Comparison of ENCODE assay signal across 11 cellular contexts in the genomic region with DNA sequence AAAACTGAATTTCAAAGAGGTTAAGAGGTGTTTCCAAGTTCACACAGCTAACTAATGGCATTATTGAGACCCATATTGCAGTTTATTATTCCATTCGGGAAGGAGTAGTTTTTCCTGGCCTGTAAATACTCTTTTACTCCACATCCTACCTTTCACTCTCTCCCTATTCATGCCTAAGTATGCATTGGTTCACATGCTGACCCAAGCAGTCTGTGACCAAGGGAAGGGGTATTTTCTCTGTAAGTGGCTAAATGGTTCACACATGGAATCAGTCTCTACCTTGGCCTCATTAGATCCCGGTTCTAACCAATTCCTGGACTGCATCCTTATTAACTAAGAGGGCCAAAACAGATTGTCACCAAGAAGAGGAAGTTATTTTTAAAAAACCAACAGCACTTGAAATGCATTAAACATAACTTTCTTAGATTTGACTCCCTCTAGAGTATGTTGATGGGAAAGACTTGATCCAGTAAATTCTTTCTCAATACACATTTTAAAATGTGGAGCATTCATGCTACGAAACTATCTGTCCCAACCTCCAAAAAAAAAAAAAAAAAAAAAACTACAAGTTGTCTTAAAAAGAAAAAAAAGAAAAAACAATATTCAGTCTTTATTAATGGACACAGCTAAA. TPM values are rescaled to one million over a fixed set of nuclear protein-coding genes. Genes with fewer than 3 reads are reported as not detected.
DNase-seq lines count a peak whose midpoint lies in the region; ATAC-seq and TF ChIP-seq lines count a peak whose summit lies in the region.
"Had no signal": no experiment of that assay in that cellular context is flagged by ENCODE, and none has a peak within 500 bp of the region (broad histone marks: within the 10 kb centered on the region; RNA-seq: fewer than 3 reads in every experiment).

No MANE protein-coding gene starts in this region.

- ATAC-seq in Right ventricle myocardium inferior (no peak), SK-N-SH treated with all-trans-retinoic acid at 6 μM for 48 hours (peak; percentile 44; the same call in 1 of the 3 replicates), upper lobe of right lung (peak; percentile 37), HG02885 (IDR thresholded peaks at IDR 0.05; ENCODE audit: poor library complexity, unreplicated experiment) (no peak)

- no peaks in the 10 kb centered on the region for H3K27me3 ChIP-seq in cardiac muscle cell
- no peaks in the 10 kb centered on the region for H3K27me3 ChIP-seq in upper lobe of right lung
- H3K27me3 ChIP-seq: BLaER1 treated with 17β-estradiol and CSF1 and Interleukin-3, amounts not matched to agents 10 nM and 100 nM; pancreas had no signal

- intact Hi-C loops in Right ventricle myocardium inferior (cut with DNase I) (no loop called here), upper lobe of right lung (cut with DNase I) (no loop called here)

- H3K4me1 ChIP-seq in cardiac muscle cell (ENCODE audit: low read depth) (no peaks in the 10 kb centered on the region), upper lobe of right lung (no peaks in the 10 kb centered on the region)
- H3K4me1 ChIP-seq: BLaER1 treated with 17β-estradiol and CSF1 and Interleukin-3, amounts not matched to agents 10 nM and 100 nM; pancreas had no signal

- TF ChIP-seq CTCF in cardiac muscle cell (IDR thresholded peaks at IDR 0.05; ENCODE audit: low read depth, low read length) (peak; percentile 34), fibroblast of pulmonary artery (IDR thresholded peaks at IDR 0.05; ENCODE audit: low read length, missing control alignments) (peak; percentile 41), upper lobe of right lung (IDR thresholded peaks at IDR 0.05) (peak; percentile 42), coronary artery (IDR thresholded peaks at IDR 0.05) (no peak)

- DNase-seq in cardiac muscle cell (ENCODE audit: low read depth in 1 of 2, low spot score in 1 of 2) (peak in 1 of 2 donors; percentile 33), Right ventricle myocardium inferior (ENCODE audit: missing footprints) (no peak), fibroblast of pulmonary artery (ENCODE audit: low read depth) (peak; percentile 48), upper lobe of right lung (no peak), NCI-H82 treated with DMSO at 0.1 percent for 48 hours (lab: John Stamatoyannopoulos, UW; ENCODE audit: unreplicated experiment) (no peak), coronary artery (ENCODE audit: low spot score) (no peak)
- DNase-seq: activated CD8-positive, alpha-beta memory T cell treated with anti-CD3 and anti-CD28 coated beads, Interleukin-2, amount 50 U/mL, for 48 hours; pancreas had no signal

- H3K9me3 ChIP-seq in cardiac muscle cell (ENCODE audit: low read depth), result no peaks in the 10 kb centered on the region
- no peaks in the 10 kb centered on the region for H3K9me3 ChIP-seq in upper lobe of right lung
- H3K9me3 ChIP-seq: BLaER1 treated with 17β-estradiol and CSF1 and Interleukin-3, amounts not matched to agents 10 nM and 100 nM; pancreas had no signal

- no peak overlapping the region for H3K27ac ChIP-seq in cardiac muscle cell
- H3K27ac ChIP-seq in upper lobe of right lung, result no peak overlapping the region
- H3K27ac ChIP-seq in coronary artery, result no peak overlapping the region
- H3K27ac ChIP-seq: BLaER1 treated with 17β-estradiol and CSF1 and Interleukin-3, amounts not matched to agents 10 nM and 100 nM; pancreas had no signal

- H3K4me3 ChIP-seq in cardiac muscle cell (no peak overlapping the region), fibroblast of pulmonary artery (replicated peaks; ENCODE audit: low read depth, low read length) (no peak overlapping the region), upper lobe of right lung (no peak overlapping the region), coronary artery (no peak overlapping the region)
- H3K4me3 ChIP-seq: BLaER1 treated with 17β-estradiol and CSF1 and Interleukin-3, amounts not matched to agents 10 nM and 100 nM; pancreas had no signal

- H3K36me3 ChIP-seq in cardiac muscle cell (no peaks in the 10 kb centered on the region), upper lobe of right lung (no peaks in the 10 kb centered on the region)
- H3K36me3 ChIP-seq: BLaER1 treated with 17β-estradiol and CSF1 and Interleukin-3, amounts not matched to agents 10 nM and 100 nM; pancreas had no signal

TF ChIP-seq in SK-N-SH treated with all-trans-retinoic acid at 6 μM for 48 hours, 23 proteins besides CTCF, POLR2A, EP300 and RAD21:
- TF ChIP-seq RARB (CRISPR knock-in tag; IDR thresholded peaks at IDR 0.05) (no peak), ZNF8 (CRISPR knock-in tag; IDR thresholded peaks at IDR 0.05) (no peak), SNAI2 (CRISPR knock-in tag; IDR thresholded peaks at IDR 0.05) (no peak), OSR1 (CRISPR knock-in tag; IDR thresholded peaks at IDR 0.05) (no peak), ARNTL (CRISPR knock-in tag; IDR thresholded peaks at IDR 0.05; ENCODE audit: borderline replicate concordance, low read depth) (no peak), ZNF70 (CRISPR knock-in tag; IDR thresholded peaks at IDR 0.05) (no peak), GLIS3 (CRISPR knock-in tag; IDR thresholded peaks at IDR 0.05) (no peak), PPARA (CRISPR knock-in tag; IDR thresholded peaks at IDR 0.05; ENCODE audit: borderline replicate concordance) (no peak), ZFP30 (CRISPR knock-in tag; IDR thresholded peaks at IDR 0.05) (no peak), BACH2 (CRISPR knock-in tag; IDR thresholded peaks at IDR 0.05; ENCODE audit: borderline replicate concordance) (no peak)
- TF ChIP-seq, protein P1, sequence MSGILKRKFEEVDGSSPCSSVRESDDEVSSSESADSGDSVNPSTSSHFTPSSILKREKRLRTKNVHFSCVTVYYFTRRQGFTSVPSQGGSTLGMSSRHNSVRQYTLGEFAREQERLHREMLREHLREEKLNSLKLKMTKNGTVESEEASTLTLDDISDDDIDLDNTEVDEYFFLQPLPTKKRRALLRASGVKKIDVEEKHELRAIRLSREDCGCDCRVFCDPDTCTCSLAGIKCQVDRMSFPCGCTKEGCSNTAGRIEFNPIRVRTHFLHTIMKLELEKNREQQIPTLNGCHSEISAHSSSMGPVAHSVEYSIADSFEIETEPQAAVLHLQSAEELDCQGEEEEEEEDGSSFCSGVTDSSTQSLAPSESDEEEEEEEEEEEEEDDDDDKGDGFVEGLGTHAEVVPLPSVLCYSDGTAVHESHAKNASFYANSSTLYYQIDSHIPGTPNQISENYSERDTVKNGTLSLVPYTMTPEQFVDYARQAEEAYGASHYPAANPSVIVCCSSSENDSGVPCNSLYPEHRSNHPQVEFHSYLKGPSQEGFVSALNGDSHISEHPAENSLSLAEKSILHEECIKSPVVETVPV (CRISPR knock-in tag; IDR thresholded peaks at IDR 0.05), result no peak
- TF ChIP-seq, protein P2, sequence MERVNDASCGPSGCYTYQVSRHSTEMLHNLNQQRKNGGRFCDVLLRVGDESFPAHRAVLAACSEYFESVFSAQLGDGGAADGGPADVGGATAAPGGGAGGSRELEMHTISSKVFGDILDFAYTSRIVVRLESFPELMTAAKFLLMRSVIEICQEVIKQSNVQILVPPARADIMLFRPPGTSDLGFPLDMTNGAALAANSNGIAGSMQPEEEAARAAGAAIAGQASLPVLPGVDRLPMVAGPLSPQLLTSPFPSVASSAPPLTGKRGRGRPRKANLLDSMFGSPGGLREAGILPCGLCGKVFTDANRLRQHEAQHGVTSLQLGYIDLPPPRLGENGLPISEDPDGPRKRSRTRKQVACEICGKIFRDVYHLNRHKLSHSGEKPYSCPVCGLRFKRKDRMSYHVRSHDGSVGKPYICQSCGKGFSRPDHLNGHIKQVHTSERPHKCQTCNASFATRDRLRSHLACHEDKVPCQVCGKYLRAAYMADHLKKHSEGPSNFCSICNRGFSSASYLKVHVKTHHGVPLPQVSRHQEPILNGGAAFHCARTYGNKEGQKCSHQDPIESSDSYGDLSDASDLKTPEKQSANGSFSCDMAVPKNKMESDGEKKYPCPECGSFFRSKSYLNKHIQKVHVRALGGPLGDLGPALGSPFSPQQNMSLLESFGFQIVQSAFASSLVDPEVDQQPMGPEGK (CRISPR knock-in tag; IDR thresholded peaks at IDR 0.05; ENCODE audit: borderline replicate concordance), result no peak
- TF ChIP-seq, protein P3, sequence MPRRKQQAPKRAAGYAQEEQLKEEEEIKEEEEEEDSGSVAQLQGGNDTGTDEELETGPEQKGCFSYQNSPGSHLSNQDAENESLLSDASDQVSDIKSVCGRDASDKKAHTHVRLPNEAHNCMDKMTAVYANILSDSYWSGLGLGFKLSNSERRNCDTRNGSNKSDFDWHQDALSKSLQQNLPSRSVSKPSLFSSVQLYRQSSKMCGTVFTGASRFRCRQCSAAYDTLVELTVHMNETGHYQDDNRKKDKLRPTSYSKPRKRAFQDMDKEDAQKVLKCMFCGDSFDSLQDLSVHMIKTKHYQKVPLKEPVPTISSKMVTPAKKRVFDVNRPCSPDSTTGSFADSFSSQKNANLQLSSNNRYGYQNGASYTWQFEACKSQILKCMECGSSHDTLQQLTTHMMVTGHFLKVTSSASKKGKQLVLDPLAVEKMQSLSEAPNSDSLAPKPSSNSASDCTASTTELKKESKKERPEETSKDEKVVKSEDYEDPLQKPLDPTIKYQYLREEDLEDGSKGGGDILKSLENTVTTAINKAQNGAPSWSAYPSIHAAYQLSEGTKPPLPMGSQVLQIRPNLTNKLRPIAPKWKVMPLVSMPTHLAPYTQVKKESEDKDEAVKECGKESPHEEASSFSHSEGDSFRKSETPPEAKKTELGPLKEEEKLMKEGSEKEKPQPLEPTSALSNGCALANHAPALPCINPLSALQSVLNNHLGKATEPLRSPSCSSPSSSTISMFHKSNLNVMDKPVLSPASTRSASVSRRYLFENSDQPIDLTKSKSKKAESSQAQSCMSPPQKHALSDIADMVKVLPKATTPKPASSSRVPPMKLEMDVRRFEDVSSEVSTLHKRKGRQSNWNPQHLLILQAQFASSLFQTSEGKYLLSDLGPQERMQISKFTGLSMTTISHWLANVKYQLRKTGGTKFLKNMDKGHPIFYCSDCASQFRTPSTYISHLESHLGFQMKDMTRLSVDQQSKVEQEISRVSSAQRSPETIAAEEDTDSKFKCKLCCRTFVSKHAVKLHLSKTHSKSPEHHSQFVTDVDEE (CRISPR knock-in tag; IDR thresholded peaks at IDR 0.05), result no peak

RNA-seq across cellular contexts. Expression of a gene that starts 17.8 kb away (rescaled TPM):
- 53.9 and 88.0 TPM in 2 replicates for total RNA-seq in cardiac muscle cell
- polyA plus RNA-seq in cardiac muscle cell, result 170 and 280 TPM in 2 replicates
- total RNA-seq in Right ventricle myocardium inferior, result 0.92 TPM
- 6.2 TPM for total RNA-seq in upper lobe of right lung

Comparison
In these comparisons a context has a peak if more than half of its experiments do, and no peak if none do; other contexts are left out.
1. ATAC-seq: peak in SK-N-SH treated with all-trans-retinoic acid at 6 μM for 48 hours (single experiment) and upper lobe of right lung (single experiment); none in Right ventricle myocardium inferior (single experiment) and HG02885 (single experiment).